In genomic region chr16:88431651-88432050, GRCh38 we compare ENCODE assay signal across 1 cellular context.
TF ChIP-seq lines count a peak whose summit lies in the region.

No MANE protein-coding gene starts in this region.

TF ChIP-seq in GM12878, 131 proteins besides CTCF, POLR2A, EP300 and RAD21:
- no peak for TF ChIP-seq ZNF217 (IDR thresholded peaks at IDR 0.05)
- no peak for TF ChIP-seq IRF5 (IDR thresholded peaks at IDR 0.05; ENCODE audit: borderline replicate concordance)
- TF ChIP-seq, protein P1, sequence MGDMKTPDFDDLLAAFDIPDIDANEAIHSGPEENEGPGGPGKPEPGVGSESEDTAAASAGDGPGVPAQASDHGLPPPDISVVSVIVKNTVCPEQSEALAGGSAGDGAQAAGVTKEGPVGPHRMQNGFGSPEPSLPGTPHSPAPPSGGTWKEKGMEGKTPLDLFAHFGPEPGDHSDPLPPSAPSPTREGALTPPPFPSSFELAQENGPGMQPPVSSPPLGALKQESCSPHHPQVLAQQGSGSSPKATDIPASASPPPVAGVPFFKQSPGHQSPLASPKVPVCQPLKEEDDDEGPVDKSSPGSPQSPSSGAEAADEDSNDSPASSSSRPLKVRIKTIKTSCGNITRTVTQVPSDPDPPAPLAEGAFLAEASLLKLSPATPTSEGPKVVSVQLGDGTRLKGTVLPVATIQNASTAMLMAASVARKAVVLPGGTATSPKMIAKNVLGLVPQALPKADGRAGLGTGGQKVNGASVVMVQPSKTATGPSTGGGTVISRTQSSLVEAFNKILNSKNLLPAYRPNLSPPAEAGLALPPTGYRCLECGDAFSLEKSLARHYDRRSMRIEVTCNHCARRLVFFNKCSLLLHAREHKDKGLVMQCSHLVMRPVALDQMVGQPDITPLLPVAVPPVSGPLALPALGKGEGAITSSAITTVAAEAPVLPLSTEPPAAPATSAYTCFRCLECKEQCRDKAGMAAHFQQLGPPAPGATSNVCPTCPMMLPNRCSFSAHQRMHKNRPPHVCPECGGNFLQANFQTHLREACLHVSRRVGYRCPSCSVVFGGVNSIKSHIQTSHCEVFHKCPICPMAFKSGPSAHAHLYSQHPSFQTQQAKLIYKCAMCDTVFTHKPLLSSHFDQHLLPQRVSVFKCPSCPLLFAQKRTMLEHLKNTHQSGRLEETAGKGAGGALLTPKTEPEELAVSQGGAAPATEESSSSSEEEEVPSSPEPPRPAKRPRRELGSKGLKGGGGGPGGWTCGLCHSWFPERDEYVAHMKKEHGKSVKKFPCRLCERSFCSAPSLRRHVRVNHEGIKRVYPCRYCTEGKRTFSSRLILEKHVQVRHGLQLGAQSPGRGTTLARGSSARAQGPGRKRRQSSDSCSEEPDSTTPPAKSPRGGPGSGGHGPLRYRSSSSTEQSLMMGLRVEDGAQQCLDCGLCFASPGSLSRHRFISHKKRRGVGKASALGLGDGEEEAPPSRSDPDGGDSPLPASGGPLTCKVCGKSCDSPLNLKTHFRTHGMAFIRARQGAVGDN (IDR thresholded peaks at IDR 0.05): no peak
